ENCODE assay signal across 28 cellular contexts in genomic region chr6:119858901-119859300, GRCh38.
DNase-seq lines count a peak whose midpoint lies in the region; ATAC-seq and TF ChIP-seq lines count a peak whose summit lies in the region.
"Had no signal": no experiment of that assay in that cellular context is flagged by ENCODE, and none has a peak within 500 bp of the region (broad histone marks: within the 10 kb centered on the region; RNA-seq: fewer than 3 reads in every experiment).

No MANE protein-coding gene starts in this region.

- WGBS in body of pancreas, 2 donors: 88 to 91% methylated on average over 1 of the region's 1 CpG

- peak overlapping the region; percentile 17; the same call in 1 of the 2 replicates for H2AFZ ChIP-seq in Loucy (ENCODE audit: low read length)

- TF ChIP-seq CTCF in Loucy (conservative IDR thresholded peaks at IDR 0.05; ENCODE audit: low read length) (no peak), astrocyte of the spinal cord (IDR thresholded peaks at IDR 0.05; ENCODE audit: low read depth, low read length) (no peak), body of pancreas (IDR thresholded peaks at IDR 0.05) (no peak)

- DNase-seq in AG20443 (ENCODE audit: low spot score) (peak; percentile 7), astrocyte of the spinal cord (ENCODE audit: low read depth, low spot score) (peak; percentile 48), kidney glomerular epithelial cell (lab: John Stamatoyannopoulos, UW) (peak; percentile 3), NAMALWA (ENCODE audit: low spot score) (no peak), retina (no peak), body of pancreas (no peak), SIG-M5 treated with dmso at 0.1 percent for 504 hours (lab: John Stamatoyannopoulos, UW; ENCODE audit: unreplicated experiment) (no peak)
- DNase-seq: ACHN; activated CD4-positive, alpha-beta T cell treated with anti-CD3 and anti-CD28 coated beads for 48 hours; activated naive CD4-positive, alpha-beta T cell; activated T-cell treated with anti-CD3 and anti-CD28 coated beads, Interleukin-2, amount 50 U/mL, for 4 hours; amygdala; Calu3; central memory CD4-positive, alpha-beta T cell; DND-41; dorsolateral prefrontal cortex; mesenchymal stem cell; MV-4-11; NCI-H2171; NCI-H524; Peyer's patch; stimulated activated CD4-positive, alpha-beta T cell treated with anti-CD3 and anti-CD28 coated beads, Interleukin-12 subunit alpha, Interleukin-12 subunit beta, amount 100 ng/mL, for 4 hours; stimulated activated CD4-positive, alpha-beta T cell treated with anti-CD3 and anti-CD28 coated beads, Interleukin-4, amount 100 ng/mL, for 4 hours; stimulated activated naive CD4-positive, alpha-beta T cell had no signal

- H3K4me2 ChIP-seq in Loucy (ENCODE audit: low read depth, low read length, poor library complexity, severe bottlenecking): no peak overlapping the region

- H4K20me1 ChIP-seq in Loucy (ENCODE audit: insufficient read depth, low read length, poor library complexity, severe bottlenecking): no peaks in the 10 kb centered on the region

- ATAC-seq in body of pancreas: no peak
- ATAC-seq: activated T-cell treated with anti-CD3 and anti-CD28 coated beads, Interleukin-2, amount 50 U/mL, for 4 hours; K562 had no signal

- H3F3A ChIP-seq in Loucy (ENCODE audit: low read depth): no peaks in the 10 kb centered on the region

- no peak for TF ChIP-seq POLR2A in body of pancreas (IDR thresholded peaks at IDR 0.05)

- H3K9me3 ChIP-seq in Loucy (ENCODE audit: insufficient read depth, low read depth, low read length) (no peaks in the 10 kb centered on the region), body of pancreas (no peaks in the 10 kb centered on the region)
- H3K9me3 ChIP-seq: neutrophil, Peyer's patch, vagina had no signal

- in situ Hi-C loops in astrocyte of the spinal cord (cut with HindIII; ENCODE audit: low sequenced_read_pairs): no loop called here

- intact Hi-C loops in body of pancreas (cut with DNase I): no loop called here

- H3K9me2 ChIP-seq in Loucy (replicated peaks; ENCODE audit: low read depth, low read length): no peaks in the 10 kb centered on the region

- H3K27me3 ChIP-seq in Loucy (ENCODE audit: insufficient read depth, low read length, poor library complexity, severe bottlenecking) (no peaks in the 10 kb centered on the region), body of pancreas (no peaks in the 10 kb centered on the region)
- H3K27me3 ChIP-seq: dorsolateral prefrontal cortex, neutrophil, Peyer's patch, vagina had no signal

- no peak overlapping the region for H3K9ac ChIP-seq in Loucy (ENCODE audit: low read depth, low read length, poor library complexity, severe bottlenecking)

- H3K79me2 ChIP-seq in Loucy (ENCODE audit: insufficient read depth, low read length): no peaks in the 10 kb centered on the region

- H3K4me1 ChIP-seq in Loucy (ENCODE audit: insufficient read depth, low read length, poor library complexity, severe bottlenecking): no peaks in the 10 kb centered on the region
- no peaks in the 10 kb centered on the region for H3K4me1 ChIP-seq in body of pancreas
- H3K4me1 ChIP-seq: Peyer's patch, vagina had no signal

- H3K36me3 ChIP-seq in Loucy (ENCODE audit: insufficient read depth, low read length) (no peaks in the 10 kb centered on the region), body of pancreas (replicated peaks in 1 of 2; ENCODE audit: insufficient read depth in 1 of 2, low read depth in 2 of 2) (no peaks in the 10 kb centered on the region)
- H3K36me3 ChIP-seq: neutrophil, Peyer's patch, vagina had no signal

- no peak overlapping the region for H3K27ac ChIP-seq in body of pancreas
- H3K27ac ChIP-seq: dorsolateral prefrontal cortex, neutrophil, Peyer's patch, vagina had no signal

- H3K4me3 ChIP-seq in Loucy (ENCODE audit: low read length, poor library complexity, severe bottlenecking) (no peak overlapping the region), astrocyte of the spinal cord (ENCODE audit: low read depth, low read length) (no peak overlapping the region), body of pancreas (no peak overlapping the region)
- H3K4me3 ChIP-seq: dorsolateral prefrontal cortex, K562, Peyer's patch, vagina had no signal

Comparison
In these comparisons a context has a peak if more than half of its experiments do, and no peak if none do; other contexts are left out.
1. DNase-seq: peak in AG20443 (single experiment), astrocyte of the spinal cord (single experiment) and kidney glomerular epithelial cell (single experiment); none in NAMALWA (single experiment), retina (single experiment), body of pancreas (0 of 4) and SIG-M5 treated with dmso at 0.1 percent for 504 hours (single experiment).